Comparison of ENCODE assay signal across 9 cellular contexts in the genomic region with DNA sequence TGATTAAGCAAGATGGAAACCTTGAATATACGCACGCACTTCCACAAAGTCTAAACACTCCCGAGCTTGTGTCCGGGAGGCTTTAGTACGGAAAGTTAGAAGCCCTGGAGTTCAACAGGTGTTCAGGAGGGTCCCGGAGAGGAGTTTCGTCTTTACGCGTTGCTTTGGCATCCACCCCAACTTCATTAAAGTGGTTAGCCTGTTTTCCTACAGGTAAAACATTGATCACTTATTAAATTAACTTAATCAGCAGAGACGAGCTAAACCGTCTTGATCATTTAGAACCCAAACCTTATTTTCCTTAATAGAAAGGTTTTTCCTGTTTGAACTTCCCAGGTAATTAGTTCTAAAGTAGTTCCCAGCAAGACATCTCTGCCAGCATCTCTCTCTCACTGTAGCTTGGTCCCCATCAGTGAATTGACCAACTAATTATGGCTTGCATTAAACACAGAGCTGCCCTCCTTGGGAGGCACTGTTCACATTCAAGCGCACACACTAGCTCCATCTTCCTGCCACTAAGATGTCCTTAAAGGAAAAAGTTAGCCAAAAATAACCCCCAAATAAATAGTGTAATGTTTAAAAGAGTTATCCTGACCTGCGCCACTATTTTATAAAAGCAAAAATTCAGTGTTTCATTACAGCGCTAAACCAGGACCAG. TPM values are rescaled to one million over a fixed set of nuclear protein-coding genes. Genes with fewer than 3 reads are reported as not detected.
A peak's percentile ranks its signal among the peaks of the same experiment; 100 is the strongest.
DNase-seq lines count a peak whose midpoint lies in the region; ATAC-seq and TF ChIP-seq lines count a peak whose summit lies in the region.
"Had no signal": no experiment of that assay in that cellular context is flagged by ENCODE, and none has a peak within 500 bp of the region (broad histone marks: within the 10 kb centered on the region; RNA-seq: fewer than 3 reads in every experiment).

No MANE protein-coding gene starts in this region.

- intact Hi-C loops in Calu3 (cut with micrococcal nuclease; ENCODE audit: unreplicated experiment) (loop anchor here (2.0 to 10.0 kb wide), 3 partner anchors 41 to 163 kb away; no protein-coding TSS in a partner anchor), esophagus squamous epithelium (cut with DNase I) (no loop called here), ovary (cut with DNase I) (loop anchor here in 1 of 4 donors (10.0 kb wide), 1 partner anchor 163 kb away; no protein-coding TSS in a partner anchor)

- H3K36me3 ChIP-seq in esophagus squamous epithelium: no peaks in the 10 kb centered on the region
- no peaks in the 10 kb centered on the region for H3K36me3 ChIP-seq in ovary

- CTCF ChIA-PET in Calu3 (lab: Charles Lee): interaction anchor here (0.6 to 1.6 kb wide), 8 partner anchors 36 to 259 kb away, joined by 3 to 5 read pairs (median 3); a partner anchor contains a TSS

- H3K4me3 ChIP-seq in esophagus squamous epithelium (peak overlapping the region; percentile 73 to 92 (median 81)), ovary (peak overlapping the region; percentile 71)

- H3K36me3 Mint-ChIP-seq in Calu3 (ENCODE audit: insufficient read depth, unreplicated experiment): peaks cover 77% of the 10 kb centered on the region

- 39 to 41% methylated on average over 14 of the region's 14 CpGs for WGBS in esophagus squamous epithelium, 2 donors
- 65 to 77% (median 70%) methylated on average over 14 of the region's 14 CpGs for WGBS in ovary, 3 donors

- H3K4me1 Mint-ChIP-seq in Calu3 (ENCODE audit: low read depth, unreplicated experiment): peaks cover 53% of the 10 kb centered on the region

- TF ChIP-seq EP300 in ovary (IDR thresholded peaks at IDR 0.05): no peak

- ATAC-seq in SK-N-SH treated with all-trans-retinoic acid at 6 μM for 48 hours: peak; percentile 14; the same call in 1 of the 3 replicates

- no peak for TF ChIP-seq POLR2A in esophagus squamous epithelium (IDR thresholded peaks at IDR 0.05)
- TF ChIP-seq POLR2A in ovary (IDR thresholded peaks at IDR 0.05): no peak

- DNase-seq in Calu3 (no peak), esophagus squamous epithelium (lab: John Stamatoyannopoulos, UW) (no peak), ovary (no peak), hypothalamus (lab: John Stamatoyannopoulos, UW) (no peak), NCI-H1417 (lab: John Stamatoyannopoulos, UW) (no peak), SIG-M5 treated with dmso at 0.1 percent for 504 hours (lab: John Stamatoyannopoulos, UW; ENCODE audit: unreplicated experiment) (no peak)
- DNase-seq in activated CD8-positive, alpha-beta memory T cell treated with anti-CD3 and anti-CD28 coated beads, Interleukin-2, amount 50 U/mL, for 48 hours: no peak
- DNase-seq: NCI-H524 treated with DMSO at 0.1 percent for 48 hours had no signal

- H3K4me3 Mint-ChIP-seq in Calu3 (ENCODE audit: low read depth, unreplicated experiment): peak overlapping the region; percentile 73

- no peaks in the 10 kb centered on the region for H3K9me3 Mint-ChIP-seq in Calu3 (ENCODE audit: low read depth, unreplicated experiment)

- H3K4me1 ChIP-seq in esophagus squamous epithelium: peaks cover 0 to 71% (median 23%) of the 10 kb centered on the region in 3 donors
- H3K4me1 ChIP-seq in ovary (ENCODE audit: insufficient read depth): peaks cover 8% of the 10 kb centered on the region

- TF ChIP-seq CTCF in Calu3 (IDR thresholded peaks at IDR 0.05; ENCODE audit: unreplicated experiment) (no peak), esophagus squamous epithelium (IDR thresholded peaks at IDR 0.05) (no peak), ovary (IDR thresholded peaks at IDR 0.05) (no peak)

- H3K27ac ChIP-seq in esophagus squamous epithelium: peak overlapping the region; percentile 94 to 98 (median 96)
- H3K27ac ChIP-seq in ovary: no peak overlapping the region

- H3K27ac Mint-ChIP-seq in Calu3 (ENCODE audit: unreplicated experiment): peak overlapping the region; percentile 94

- peaks cover 0 to 25% (median 0%) of the 10 kb centered on the region in 4 donors for H3K27me3 ChIP-seq in esophagus squamous epithelium
- H3K27me3 ChIP-seq in ovary: no peaks in the 10 kb centered on the region

- BruUV-seq in Calu3 (replicated peaks; lab: Mats Ljungman, UMichigan): no TSS peak

- H3K27me3 Mint-ChIP-seq in Calu3 (ENCODE audit: unreplicated experiment): no peaks in the 10 kb centered on the region

- H3K9me3 ChIP-seq in esophagus squamous epithelium (no peaks in the 10 kb centered on the region), ovary (no peaks in the 10 kb centered on the region)

TF ChIP-seq in SK-N-SH treated with all-trans-retinoic acid at 6 μM for 48 hours, 23 proteins besides CTCF, POLR2A, EP300 and RAD21:
- TF ChIP-seq ZFP30 (CRISPR knock-in tag; IDR thresholded peaks at IDR 0.05): no peak
- TF ChIP-seq, protein P1, sequence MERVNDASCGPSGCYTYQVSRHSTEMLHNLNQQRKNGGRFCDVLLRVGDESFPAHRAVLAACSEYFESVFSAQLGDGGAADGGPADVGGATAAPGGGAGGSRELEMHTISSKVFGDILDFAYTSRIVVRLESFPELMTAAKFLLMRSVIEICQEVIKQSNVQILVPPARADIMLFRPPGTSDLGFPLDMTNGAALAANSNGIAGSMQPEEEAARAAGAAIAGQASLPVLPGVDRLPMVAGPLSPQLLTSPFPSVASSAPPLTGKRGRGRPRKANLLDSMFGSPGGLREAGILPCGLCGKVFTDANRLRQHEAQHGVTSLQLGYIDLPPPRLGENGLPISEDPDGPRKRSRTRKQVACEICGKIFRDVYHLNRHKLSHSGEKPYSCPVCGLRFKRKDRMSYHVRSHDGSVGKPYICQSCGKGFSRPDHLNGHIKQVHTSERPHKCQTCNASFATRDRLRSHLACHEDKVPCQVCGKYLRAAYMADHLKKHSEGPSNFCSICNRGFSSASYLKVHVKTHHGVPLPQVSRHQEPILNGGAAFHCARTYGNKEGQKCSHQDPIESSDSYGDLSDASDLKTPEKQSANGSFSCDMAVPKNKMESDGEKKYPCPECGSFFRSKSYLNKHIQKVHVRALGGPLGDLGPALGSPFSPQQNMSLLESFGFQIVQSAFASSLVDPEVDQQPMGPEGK (CRISPR knock-in tag; IDR thresholded peaks at IDR 0.05; ENCODE audit: borderline replicate concordance): no peak
- TF ChIP-seq, protein P2, sequence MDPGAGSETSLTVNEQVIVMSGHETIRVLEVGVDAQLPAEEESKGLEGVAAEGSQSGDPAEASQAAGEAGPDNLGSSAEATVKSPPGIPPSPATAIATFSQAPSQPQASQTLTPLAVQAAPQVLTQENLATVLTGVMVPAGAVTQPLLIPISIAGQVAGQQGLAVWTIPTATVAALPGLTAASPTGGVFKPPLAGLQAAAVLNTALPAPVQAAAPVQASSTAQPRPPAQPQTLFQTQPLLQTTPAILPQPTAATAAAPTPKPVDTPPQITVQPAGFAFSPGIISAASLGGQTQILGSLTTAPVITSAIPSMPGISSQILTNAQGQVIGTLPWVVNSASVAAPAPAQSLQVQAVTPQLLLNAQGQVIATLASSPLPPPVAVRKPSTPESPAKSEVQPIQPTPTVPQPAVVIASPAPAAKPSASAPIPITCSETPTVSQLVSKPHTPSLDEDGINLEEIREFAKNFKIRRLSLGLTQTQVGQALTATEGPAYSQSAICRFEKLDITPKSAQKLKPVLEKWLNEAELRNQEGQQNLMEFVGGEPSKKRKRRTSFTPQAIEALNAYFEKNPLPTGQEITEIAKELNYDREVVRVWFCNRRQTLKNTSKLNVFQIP (CRISPR knock-in tag; IDR thresholded peaks at IDR 0.05; ENCODE audit: borderline replicate concordance, low read depth): no peak
- TF ChIP-seq ZNF8 (CRISPR knock-in tag; IDR thresholded peaks at IDR 0.05): no peak
- TF ChIP-seq, protein P3, sequence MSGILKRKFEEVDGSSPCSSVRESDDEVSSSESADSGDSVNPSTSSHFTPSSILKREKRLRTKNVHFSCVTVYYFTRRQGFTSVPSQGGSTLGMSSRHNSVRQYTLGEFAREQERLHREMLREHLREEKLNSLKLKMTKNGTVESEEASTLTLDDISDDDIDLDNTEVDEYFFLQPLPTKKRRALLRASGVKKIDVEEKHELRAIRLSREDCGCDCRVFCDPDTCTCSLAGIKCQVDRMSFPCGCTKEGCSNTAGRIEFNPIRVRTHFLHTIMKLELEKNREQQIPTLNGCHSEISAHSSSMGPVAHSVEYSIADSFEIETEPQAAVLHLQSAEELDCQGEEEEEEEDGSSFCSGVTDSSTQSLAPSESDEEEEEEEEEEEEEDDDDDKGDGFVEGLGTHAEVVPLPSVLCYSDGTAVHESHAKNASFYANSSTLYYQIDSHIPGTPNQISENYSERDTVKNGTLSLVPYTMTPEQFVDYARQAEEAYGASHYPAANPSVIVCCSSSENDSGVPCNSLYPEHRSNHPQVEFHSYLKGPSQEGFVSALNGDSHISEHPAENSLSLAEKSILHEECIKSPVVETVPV (CRISPR knock-in tag; IDR thresholded peaks at IDR 0.05): no peak
- TF ChIP-seq RARB (CRISPR knock-in tag; IDR thresholded peaks at IDR 0.05): no peak

RNA-seq across cellular contexts. Expression of a gene that starts 1.4 kb away (rescaled TPM):
- 142 and 157 TPM in 2 replicates for total RNA-seq in Calu3 (2022)
- total RNA-seq in esophagus squamous epithelium: 10 to 100 TPM; 29.1 to 64.2 (median 39.1) TPM
- total RNA-seq in ovary: 10 to 100 TPM in 2 of 7 donors, 1 to 10 TPM in 5; 1.6 to 12.4 (median 7.3) TPM
- 10 to 100 TPM in 1 of 2 donors, 1 to 10 TPM in 1; 4.6 to 20.6 TPM for polyA plus RNA-seq in ovary

Comparison
In these comparisons a context has a peak if more than half of its experiments do, and no peak if none do; other contexts are left out.
1. H3K27ac ChIP-seq: peak in esophagus squamous epithelium (4 of 4); none in ovary (0 of 2).